Comparison of ENCODE assay signal across 8 cellular contexts in the genomic region with DNA sequence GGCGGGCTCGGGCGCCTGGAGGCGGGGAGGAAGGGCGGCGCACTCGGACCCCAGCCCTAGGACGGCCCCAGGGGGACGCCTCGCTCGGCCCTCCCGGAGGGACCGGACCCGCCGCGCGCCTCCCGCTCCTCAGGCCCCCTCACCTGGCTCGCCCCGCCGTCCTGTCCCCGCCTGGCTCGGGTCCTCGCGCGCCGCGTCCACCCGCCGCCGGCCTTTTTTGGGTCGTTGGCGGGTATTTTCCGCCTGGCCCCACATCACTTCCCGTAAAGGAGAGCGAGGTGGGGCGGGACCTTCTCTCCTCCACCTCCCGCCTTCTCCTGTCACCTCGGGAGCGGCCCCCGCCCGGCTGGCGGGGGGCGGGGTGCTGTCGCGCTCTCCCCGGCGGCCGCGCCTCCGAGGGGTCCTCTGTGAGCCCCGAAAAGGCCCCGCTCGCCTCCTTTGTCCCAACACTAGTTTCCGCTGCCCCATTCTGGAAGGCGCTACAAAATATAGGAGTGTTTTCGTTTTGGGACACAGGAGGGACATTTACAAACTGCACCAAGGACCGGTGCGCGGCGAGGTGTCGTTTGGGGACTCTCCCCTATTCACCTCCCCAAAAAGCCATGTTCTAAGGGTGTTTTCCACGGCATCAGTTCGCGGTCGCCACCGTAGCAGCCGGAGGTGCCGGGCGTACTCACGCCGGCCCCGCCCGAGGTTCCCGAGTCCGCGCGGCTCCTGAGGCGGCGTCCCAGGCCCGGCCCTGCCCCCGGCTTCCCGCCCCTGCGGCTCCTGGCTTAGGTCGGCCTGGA. TPM values are rescaled to one million over a fixed set of nuclear protein-coding genes. Genes with fewer than 3 reads are reported as not detected.
DNase-seq lines count a peak whose midpoint lies in the region; ATAC-seq and TF ChIP-seq lines count a peak whose summit lies in the region.

A gene (minus strand): TSS at position 241 of the 788 bp plus-strand sequence. CDS start 54,879 bp downstream, outside the sequence.

- no peaks in the 10 kb centered on the region for H3K36me3 ChIP-seq in heart left ventricle

- DNase-seq in D341Med (ENCODE audit: low spot score) (peak; percentile 80), HT1080 (ENCODE audit: low read depth) (peak; percentile 64), SW480 (ENCODE audit: low spot score) (peak; percentile 46), heart left ventricle (peak; percentile 59 to 85 (median 71)), pulmonary artery endothelial cell (ENCODE audit: low read depth, low spot score) (no peak), cortex of kidney (lab: John Stamatoyannopoulos, UW) (no peak)
- DNase-seq in activated naive CD8-positive, alpha-beta T cell treated with anti-CD3 and anti-CD28 coated beads for 36 hours, result peak; percentile 84

- intact Hi-C loops in heart left ventricle (cut with DNase I), result loop anchor here (1.0 to 10.0 kb wide), 6 partner anchors 71 to 115 kb away; a partner anchor contains a TSS

- H3K4me3 ChIP-seq in heart left ventricle, result peak within 1 kb of the TSS; percentile 73 to 94 (median 84)

- no peaks in the 10 kb centered on the region for H3K27me3 ChIP-seq in heart left ventricle

- H3K4me1 ChIP-seq in heart left ventricle, result peaks cover 0 to 39% (median 3%) of the 10 kb centered on the region in 12 donors

- peak within 1 kb of the TSS; percentile 93 for H3K4me3 Mint-ChIP-seq in activated naive CD8-positive, alpha-beta T cell treated with anti-CD3 and anti-CD28 coated beads for 36 hours

- H3K27ac Mint-ChIP-seq in activated naive CD8-positive, alpha-beta T cell treated with anti-CD3 and anti-CD28 coated beads for 36 hours, result peak within 1 kb of the TSS; percentile 96

- H3K9me3 Mint-ChIP-seq in activated naive CD8-positive, alpha-beta T cell treated with anti-CD3 and anti-CD28 coated beads for 36 hours, result no peaks in the 10 kb centered on the region

- H3K36me3 Mint-ChIP-seq in activated naive CD8-positive, alpha-beta T cell treated with anti-CD3 and anti-CD28 coated beads for 36 hours, result peaks cover 39% of the 10 kb centered on the region

- TF ChIP-seq CTCF in heart left ventricle (IDR thresholded peaks at IDR 0.05), result no peak

- ATAC-seq in GM21360 (IDR thresholded peaks at IDR 0.05; ENCODE audit: unreplicated experiment), result peak; percentile 59
- peak; percentile 85 to 91 (median 90) for ATAC-seq in heart left ventricle

- no peaks in the 10 kb centered on the region for H3K27me3 Mint-ChIP-seq in activated naive CD8-positive, alpha-beta T cell treated with anti-CD3 and anti-CD28 coated beads for 36 hours

- peaks cover 37% of the 10 kb centered on the region for H3K4me1 Mint-ChIP-seq in activated naive CD8-positive, alpha-beta T cell treated with anti-CD3 and anti-CD28 coated beads for 36 hours

- peak within 1 kb of the TSS; percentile 72 to 96 (median 87) for H3K27ac ChIP-seq in heart left ventricle

- TF ChIP-seq POLR2A in heart left ventricle (IDR thresholded peaks at IDR 0.05), result peak in 1 of 2 donors; percentile 20

- no peaks in the 10 kb centered on the region for H3K9me3 ChIP-seq in heart left ventricle

- 0 to 1% (median 0%) methylated on average over 48 to 85 of the region's 85 CpGs for WGBS in heart left ventricle, 4 donors

RNA-seq across cellular contexts. Expression of the gene that starts here (rescaled TPM):
- 9.5 and 12.8 TPM in 2 replicates for total RNA-seq in HT1080 (2014; rRNA removed; shearing (Covaris generic))
- polyA plus RNA-seq in HT1080 (2015; cell fraction: cytosol; rRNA removed), result 27.3 and 29.6 TPM in 2 replicates
- polyA plus RNA-seq in HT1080 (2015; cell fraction: nucleus; rRNA removed), result 19.7 and 20.1 TPM in 2 replicates
- 10 to 100 TPM; 82.2 to 91.0 TPM for total RNA-seq in activated naive CD8-positive, alpha-beta T cell treated with anti-CD3 and anti-CD28 coated beads for 36 hours
- total RNA-seq in heart left ventricle (10 to 100 TPM in 1 of 9 donors, 1 to 10 TPM in 8; 1.8 to 17.2 (median 4.2) TPM), pulmonary artery endothelial cell (10.4 and 16.8 TPM in 2 replicates)
- 1 to 10 TPM; 1.4 to 9.0 TPM for polyA plus RNA-seq in heart left ventricle

Comparison
In these comparisons a context has a peak if more than half of its experiments do, and no peak if none do; other contexts are left out.
1. DNase-seq: peak in D341Med (single experiment), HT1080 (single experiment), SW480 (single experiment), activated naive CD8-positive, alpha-beta T cell treated with anti-CD3 and anti-CD28 coated beads for 36 hours (single experiment) and heart left ventricle (5 of 5); none in pulmonary artery endothelial cell (single experiment) and cortex of kidney (single experiment).